In the genomic region with DNA sequence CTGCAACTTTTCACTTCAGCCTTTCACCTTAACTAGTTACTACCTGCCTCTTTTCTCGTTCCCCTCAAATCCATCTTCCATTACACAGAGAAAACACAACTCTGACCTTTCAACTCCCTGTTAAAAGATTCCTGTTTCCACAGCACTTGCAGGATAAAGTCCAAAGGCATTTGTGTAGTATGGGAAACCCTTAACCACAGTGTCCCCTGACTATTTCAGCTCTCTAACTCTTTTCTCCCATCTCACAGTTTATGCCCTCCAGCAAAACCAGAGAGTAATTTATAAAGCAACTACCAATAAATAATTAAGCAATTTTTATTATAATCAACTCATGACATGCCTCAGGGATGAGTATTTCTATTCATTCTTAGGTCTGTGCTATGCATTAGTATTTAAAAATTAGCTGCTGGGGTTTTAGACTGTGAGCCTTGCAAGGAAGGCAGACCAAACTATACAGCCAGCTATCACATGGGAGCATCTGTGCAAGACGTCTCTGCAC, we compare ENCODE assay signal across 1 cellular context.
A peak's percentile ranks its signal among the peaks of the same experiment; 100 is the strongest.
TF ChIP-seq lines count a peak whose summit lies in the region.

No MANE protein-coding gene starts in this region.

TF ChIP-seq in HepG2, 621 proteins besides CTCF, POLR2A, EP300 and RAD21 (continued from another document and continues in another):
- TF ChIP-seq YY1 (IDR thresholded peaks at IDR 0.05; ENCODE audit: insufficient read depth, insufficient replicate concordance, low read depth, low read length) (no peak), ZMYM2 (CRISPR knock-in tag; IDR thresholded peaks at IDR 0.05) (no peak), REST (IDR thresholded peaks at IDR 0.05; ENCODE audit: borderline replicate concordance in 1 of 2, low read depth in 1 of 2, low read length in 2 of 2) (no peak), TGIF2 (CRISPR knock-in tag; IDR thresholded peaks at IDR 0.05) (no peak), SOX13 (IDR thresholded peaks at IDR 0.05) (no peak), SOX13 (CRISPR knock-in tag; conservative IDR thresholded peaks at IDR 0.05 in 1 of 2, IDR thresholded peaks at IDR 0.05 in 1 of 2) (peak in 1 of 2 experiments; percentile 49; a peak in 1 of 4 replicates), CHD4 (IDR thresholded peaks at IDR 0.05; ENCODE audit: borderline replicate concordance, low read length) (no peak), ZNF263 (CRISPR knock-in tag; IDR thresholded peaks at IDR 0.05) (no peak), IKZF1 (IDR thresholded peaks at IDR 0.05) (no peak), NCOR1 (IDR thresholded peaks at IDR 0.05; ENCODE audit: borderline replicate concordance, low read length) (peak; percentile 74; the same call in 1 of the 2 replicates), ZBTB20 (CRISPR knock-in tag; IDR thresholded peaks at IDR 0.05; ENCODE audit: borderline replicate concordance, low read depth) (no peak), ZBED4 (CRISPR knock-in tag; IDR thresholded peaks at IDR 0.05; ENCODE audit: borderline replicate concordance) (no peak), HMG20B (CRISPR knock-in tag; conservative IDR thresholded peaks at IDR 0.05) (no peak), RFX5 (IDR thresholded peaks at IDR 0.05; ENCODE audit: low read depth, low read length) (no peak), ZNF143 (CRISPR knock-in tag; IDR thresholded peaks at IDR 0.05) (no peak), PHF20 (CRISPR knock-in tag; IDR thresholded peaks at IDR 0.05) (no peak), UBTF (CRISPR knock-in tag; IDR thresholded peaks at IDR 0.05) (no peak), TCF12 (IDR thresholded peaks at IDR 0.05) (no peak), TCF12 (CRISPR knock-in tag; IDR thresholded peaks at IDR 0.05) (no peak), ZBTB7B (CRISPR knock-in tag; IDR thresholded peaks at IDR 0.05) (no peak), KAT2B (IDR thresholded peaks at IDR 0.05; ENCODE audit: borderline replicate concordance, low read depth, low read length) (no peak), NR3C1 (CRISPR knock-in tag; IDR thresholded peaks at IDR 0.05) (no peak), HOMEZ (CRISPR knock-in tag; IDR thresholded peaks at IDR 0.05; ENCODE audit: low read depth) (peak; percentile 98), HOXA7 (CRISPR knock-in tag; IDR thresholded peaks at IDR 0.05) (no peak), ZSCAN30 (CRISPR knock-in tag; IDR thresholded peaks at IDR 0.05) (no peak), PTBP1 (IDR thresholded peaks at IDR 0.05; ENCODE audit: low read depth, low read length, poor library complexity, severe bottlenecking) (no peak), ZNF790 (CRISPR knock-in tag; IDR thresholded peaks at IDR 0.05; ENCODE audit: borderline replicate concordance) (no peak), NFYC (CRISPR knock-in tag; IDR thresholded peaks at IDR 0.05) (no peak), SATB2 (CRISPR knock-in tag; IDR thresholded peaks at IDR 0.05) (no peak)
- TF ChIP-seq, protein P1, sequence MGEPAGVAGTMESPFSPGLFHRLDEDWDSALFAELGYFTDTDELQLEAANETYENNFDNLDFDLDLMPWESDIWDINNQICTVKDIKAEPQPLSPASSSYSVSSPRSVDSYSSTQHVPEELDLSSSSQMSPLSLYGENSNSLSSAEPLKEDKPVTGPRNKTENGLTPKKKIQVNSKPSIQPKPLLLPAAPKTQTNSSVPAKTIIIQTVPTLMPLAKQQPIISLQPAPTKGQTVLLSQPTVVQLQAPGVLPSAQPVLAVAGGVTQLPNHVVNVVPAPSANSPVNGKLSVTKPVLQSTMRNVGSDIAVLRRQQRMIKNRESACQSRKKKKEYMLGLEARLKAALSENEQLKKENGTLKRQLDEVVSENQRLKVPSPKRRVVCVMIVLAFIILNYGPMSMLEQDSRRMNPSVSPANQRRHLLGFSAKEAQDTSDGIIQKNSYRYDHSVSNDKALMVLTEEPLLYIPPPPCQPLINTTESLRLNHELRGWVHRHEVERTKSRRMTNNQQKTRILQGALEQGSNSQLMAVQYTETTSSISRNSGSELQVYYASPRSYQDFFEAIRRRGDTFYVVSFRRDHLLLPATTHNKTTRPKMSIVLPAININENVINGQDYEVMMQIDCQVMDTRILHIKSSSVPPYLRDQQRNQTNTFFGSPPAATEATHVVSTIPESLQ (CRISPR knock-in tag; conservative IDR thresholded peaks at IDR 0.05), result no peak
- TF ChIP-seq, protein P2, sequence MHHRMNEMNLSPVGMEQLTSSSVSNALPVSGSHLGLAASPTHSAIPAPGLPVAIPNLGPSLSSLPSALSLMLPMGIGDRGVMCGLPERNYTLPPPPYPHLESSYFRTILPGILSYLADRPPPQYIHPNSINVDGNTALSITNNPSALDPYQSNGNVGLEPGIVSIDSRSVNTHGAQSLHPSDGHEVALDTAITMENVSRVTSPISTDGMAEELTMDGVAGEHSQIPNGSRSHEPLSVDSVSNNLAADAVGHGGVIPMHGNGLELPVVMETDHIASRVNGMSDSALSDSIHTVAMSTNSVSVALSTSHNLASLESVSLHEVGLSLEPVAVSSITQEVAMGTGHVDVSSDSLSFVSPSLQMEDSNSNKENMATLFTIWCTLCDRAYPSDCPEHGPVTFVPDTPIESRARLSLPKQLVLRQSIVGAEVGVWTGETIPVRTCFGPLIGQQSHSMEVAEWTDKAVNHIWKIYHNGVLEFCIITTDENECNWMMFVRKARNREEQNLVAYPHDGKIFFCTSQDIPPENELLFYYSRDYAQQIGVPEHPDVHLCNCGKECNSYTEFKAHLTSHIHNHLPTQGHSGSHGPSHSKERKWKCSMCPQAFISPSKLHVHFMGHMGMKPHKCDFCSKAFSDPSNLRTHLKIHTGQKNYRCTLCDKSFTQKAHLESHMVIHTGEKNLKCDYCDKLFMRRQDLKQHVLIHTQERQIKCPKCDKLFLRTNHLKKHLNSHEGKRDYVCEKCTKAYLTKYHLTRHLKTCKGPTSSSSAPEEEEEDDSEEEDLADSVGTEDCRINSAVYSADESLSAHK (CRISPR knock-in tag; IDR thresholded peaks at IDR 0.05; ENCODE audit: borderline replicate concordance), result no peak
- TF ChIP-seq, protein P3, sequence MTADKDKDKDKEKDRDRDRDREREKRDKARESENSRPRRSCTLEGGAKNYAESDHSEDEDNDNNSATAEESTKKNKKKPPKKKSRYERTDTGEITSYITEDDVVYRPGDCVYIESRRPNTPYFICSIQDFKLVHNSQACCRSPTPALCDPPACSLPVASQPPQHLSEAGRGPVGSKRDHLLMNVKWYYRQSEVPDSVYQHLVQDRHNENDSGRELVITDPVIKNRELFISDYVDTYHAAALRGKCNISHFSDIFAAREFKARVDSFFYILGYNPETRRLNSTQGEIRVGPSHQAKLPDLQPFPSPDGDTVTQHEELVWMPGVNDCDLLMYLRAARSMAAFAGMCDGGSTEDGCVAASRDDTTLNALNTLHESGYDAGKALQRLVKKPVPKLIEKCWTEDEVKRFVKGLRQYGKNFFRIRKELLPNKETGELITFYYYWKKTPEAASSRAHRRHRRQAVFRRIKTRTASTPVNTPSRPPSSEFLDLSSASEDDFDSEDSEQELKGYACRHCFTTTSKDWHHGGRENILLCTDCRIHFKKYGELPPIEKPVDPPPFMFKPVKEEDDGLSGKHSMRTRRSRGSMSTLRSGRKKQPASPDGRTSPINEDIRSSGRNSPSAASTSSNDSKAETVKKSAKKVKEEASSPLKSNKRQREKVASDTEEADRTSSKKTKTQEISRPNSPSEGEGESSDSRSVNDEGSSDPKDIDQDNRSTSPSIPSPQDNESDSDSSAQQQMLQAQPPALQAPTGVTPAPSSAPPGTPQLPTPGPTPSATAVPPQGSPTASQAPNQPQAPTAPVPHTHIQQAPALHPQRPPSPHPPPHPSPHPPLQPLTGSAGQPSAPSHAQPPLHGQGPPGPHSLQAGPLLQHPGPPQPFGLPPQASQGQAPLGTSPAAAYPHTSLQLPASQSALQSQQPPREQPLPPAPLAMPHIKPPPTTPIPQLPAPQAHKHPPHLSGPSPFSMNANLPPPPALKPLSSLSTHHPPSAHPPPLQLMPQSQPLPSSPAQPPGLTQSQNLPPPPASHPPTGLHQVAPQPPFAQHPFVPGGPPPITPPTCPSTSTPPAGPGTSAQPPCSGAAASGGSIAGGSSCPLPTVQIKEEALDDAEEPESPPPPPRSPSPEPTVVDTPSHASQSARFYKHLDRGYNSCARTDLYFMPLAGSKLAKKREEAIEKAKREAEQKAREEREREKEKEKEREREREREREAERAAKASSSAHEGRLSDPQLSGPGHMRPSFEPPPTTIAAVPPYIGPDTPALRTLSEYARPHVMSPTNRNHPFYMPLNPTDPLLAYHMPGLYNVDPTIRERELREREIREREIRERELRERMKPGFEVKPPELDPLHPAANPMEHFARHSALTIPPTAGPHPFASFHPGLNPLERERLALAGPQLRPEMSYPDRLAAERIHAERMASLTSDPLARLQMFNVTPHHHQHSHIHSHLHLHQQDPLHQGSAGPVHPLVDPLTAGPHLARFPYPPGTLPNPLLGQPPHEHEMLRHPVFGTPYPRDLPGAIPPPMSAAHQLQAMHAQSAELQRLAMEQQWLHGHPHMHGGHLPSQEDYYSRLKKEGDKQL (CRISPR knock-in tag; IDR thresholded peaks at IDR 0.05; ENCODE audit: low read depth), result no peak
